8 cellular contexts compared by ENCODE assay signal in genomic region chr5:103475629-103476240, GRCh38.
DNase-seq lines count a peak whose midpoint lies in the region; ATAC-seq lines count a peak whose summit lies in the region.

No MANE protein-coding gene starts in this region.

- DNase-seq in NCI-H146 (lab: John Stamatoyannopoulos, UW) (peak; percentile 0), NCI-H146 treated with DMSO at 0.1 percent for 48 hours (lab: John Stamatoyannopoulos, UW; ENCODE audit: unreplicated experiment) (no peak), NCI-H526 treated with DMSO at 0.1 percent for 48 hours (lab: John Stamatoyannopoulos, UW) (peak; percentile 30), dedifferentiated amniotic fluid mesenchymal stem cell (ENCODE audit: extremely low spot score) (peak; percentile 70), middle frontal gyrus (ENCODE audit: extremely low spot score, low spot score) (peak; percentile 47)

- ATAC-seq in HG02678 (IDR thresholded peaks at IDR 0.05; ENCODE audit: unreplicated experiment) (peak; percentile 60), GM21737 (IDR thresholded peaks at IDR 0.05; ENCODE audit: unreplicated experiment) (no peak), GM21381 (IDR thresholded peaks at IDR 0.05; ENCODE audit: unreplicated experiment) (no peak)
